In genomic region chr17:32461853-32462617, GRCh38 we compare ENCODE assay signal across 8 cellular contexts. TPM values are rescaled to one million over a fixed set of nuclear protein-coding genes. Genes with fewer than 3 reads are reported as not detected.
DNase-seq lines count a peak whose midpoint lies in the region; ATAC-seq and TF ChIP-seq lines count a peak whose summit lies in the region.

No MANE protein-coding gene starts in this region.

- no peak overlapping the region for H3K4me3 ChIP-seq in PC-3 (ENCODE audit: low read length)

- ATAC-seq in PC-3 (peak; percentile 45), foreskin keratinocyte (peak; percentile 89), HG03108 (IDR thresholded peaks at IDR 0.05; ENCODE audit: unreplicated experiment) (no peak)

- H3K36me3 ChIP-seq in PC-3 (ENCODE audit: low read depth, low read length) = peaks cover 49% of the 10 kb centered on the region

- peak; percentile 62 for TF ChIP-seq CTCF in PC-3 (conservative IDR thresholded peaks at IDR 0.05; ENCODE audit: low read depth, low read length)
- peak; percentile 76 for TF ChIP-seq CTCF in foreskin keratinocyte (conservative IDR thresholded peaks at IDR 0.05)
- peak; percentile 67 for TF ChIP-seq CTCF in progenitor cell of endocrine pancreas (IDR thresholded peaks at IDR 0.05; ENCODE audit: unreplicated experiment)

- no peaks in the 10 kb centered on the region for H3K9me3 Mint-ChIP-seq in activated T-helper 1 cell treated with anti-CD3 and anti-CD28 coated beads, Interleukin-12 subunit alpha, Interleukin-12 subunit beta, Interleukin-2, Interleukin-4 antibody, amounts not matched to agents 30 ng/mL and 10 ng/mL and 1 ng/mL, durations not matched to agents 14 hours and 24 hours and 36 hours
- no peaks in the 10 kb centered on the region for H3K9me3 Mint-ChIP-seq in progenitor cell of endocrine pancreas (ENCODE audit: low read depth)

- no peak overlapping the region for H3K4me3 Mint-ChIP-seq in activated T-helper 1 cell treated with anti-CD3 and anti-CD28 coated beads, Interleukin-12 subunit alpha, Interleukin-12 subunit beta, Interleukin-2, Interleukin-4 antibody, amounts not matched to agents 30 ng/mL and 10 ng/mL and 1 ng/mL, durations not matched to agents 14 hours and 24 hours and 36 hours
- H3K4me3 Mint-ChIP-seq in progenitor cell of endocrine pancreas (ENCODE audit: low read depth) = no peak overlapping the region

- H3K27ac ChIP-seq in PC-3 (ENCODE audit: low read length) (no peak overlapping the region), foreskin keratinocyte (no peak overlapping the region)

- H2AFZ ChIP-seq in PC-3 (ENCODE audit: low read length) = no peak overlapping the region

- intact Hi-C loops in PC-3 (cut with micrococcal nuclease) = loop anchor here (10.0 kb wide), 1 partner anchor 1293 kb away; no protein-coding TSS in a partner anchor
- intact Hi-C loops in activated T-helper 1 cell treated with anti-CD3 and anti-CD28 coated beads, Interleukin-12 subunit alpha, Interleukin-12 subunit beta, Interleukin-2, Interleukin-4 antibody, amounts not matched to agents 30 ng/mL and 10 ng/mL and 1 ng/mL, durations not matched to agents 14 hours and 24 hours and 36 hours (cut with micrococcal nuclease) = loop anchor here (1.0 to 2.0 kb wide), 4 partner anchors 18 to 293 kb away; partner anchors contain the start of gene PSMD11

- no peaks in the 10 kb centered on the region for H3K9me3 ChIP-seq in PC-3 (ENCODE audit: low read length)

- no peak overlapping the region for H3K4me2 ChIP-seq in PC-3 (ENCODE audit: low read length)

- H3K9ac ChIP-seq in PC-3 (ENCODE audit: low read length) = no peak overlapping the region

- H3F3A ChIP-seq in PC-3 (ENCODE audit: low read length, unreplicated experiment) = no peaks in the 10 kb centered on the region

- H3K79me2 ChIP-seq in PC-3 (ENCODE audit: low read length) = peaks cover 70% of the 10 kb centered on the region

- H3K36me3 Mint-ChIP-seq in activated T-helper 1 cell treated with anti-CD3 and anti-CD28 coated beads, Interleukin-12 subunit alpha, Interleukin-12 subunit beta, Interleukin-2, Interleukin-4 antibody, amounts not matched to agents 30 ng/mL and 10 ng/mL and 1 ng/mL, durations not matched to agents 14 hours and 24 hours and 36 hours (ENCODE audit: low read depth) = peaks cover 54% of the 10 kb centered on the region
- H3K36me3 Mint-ChIP-seq in progenitor cell of endocrine pancreas (ENCODE audit: insufficient read depth) = peaks cover 28% of the 10 kb centered on the region

- H3K27me3 ChIP-seq in PC-3 (ENCODE audit: low read length) (no peaks in the 10 kb centered on the region), foreskin keratinocyte (no peaks in the 10 kb centered on the region)

- H3K27ac Mint-ChIP-seq in activated T-helper 1 cell treated with anti-CD3 and anti-CD28 coated beads, Interleukin-12 subunit alpha, Interleukin-12 subunit beta, Interleukin-2, Interleukin-4 antibody, amounts not matched to agents 30 ng/mL and 10 ng/mL and 1 ng/mL, durations not matched to agents 14 hours and 24 hours and 36 hours = no peak overlapping the region
- H3K27ac Mint-ChIP-seq in progenitor cell of endocrine pancreas = no peak overlapping the region

- BruUV-seq in PC-3 (replicated peaks; lab: Mats Ljungman, UMichigan) = no TSS peak

- peaks cover 19% of the 10 kb centered on the region for H4K20me1 ChIP-seq in PC-3 (ENCODE audit: low read length)

- no peaks in the 10 kb centered on the region for H3K9me2 ChIP-seq in PC-3 (replicated peaks; ENCODE audit: low read length)

- CTCF ChIA-PET in PC-3 (lab: Charles Lee) = interaction anchor here (0.6 kb wide), 3 partner anchors 13 to 174 kb away, joined by 3 read pairs; no protein-coding TSS in a partner anchor

- H3K4me1 Mint-ChIP-seq in activated T-helper 1 cell treated with anti-CD3 and anti-CD28 coated beads, Interleukin-12 subunit alpha, Interleukin-12 subunit beta, Interleukin-2, Interleukin-4 antibody, amounts not matched to agents 30 ng/mL and 10 ng/mL and 1 ng/mL, durations not matched to agents 14 hours and 24 hours and 36 hours (ENCODE audit: low read depth) = peaks cover 27% of the 10 kb centered on the region
- no peaks in the 10 kb centered on the region for H3K4me1 Mint-ChIP-seq in progenitor cell of endocrine pancreas (ENCODE audit: low read depth)

- POLR2A ChIA-PET in PC-3 (lab: Charles Lee; ENCODE audit: unreplicated experiment) = no interaction called here

- H3K4me1 ChIP-seq in PC-3 (ENCODE audit: insufficient read depth, low read length) (no peaks in the 10 kb centered on the region), foreskin keratinocyte (peaks cover 4% of the 10 kb centered on the region)

- no peaks in the 10 kb centered on the region for H3K27me3 Mint-ChIP-seq in activated T-helper 1 cell treated with anti-CD3 and anti-CD28 coated beads, Interleukin-12 subunit alpha, Interleukin-12 subunit beta, Interleukin-2, Interleukin-4 antibody, amounts not matched to agents 30 ng/mL and 10 ng/mL and 1 ng/mL, durations not matched to agents 14 hours and 24 hours and 36 hours (ENCODE audit: insufficient read depth)
- no peaks in the 10 kb centered on the region for H3K27me3 Mint-ChIP-seq in progenitor cell of endocrine pancreas

- DNase-seq in CD1c-positive myeloid dendritic cell (ENCODE audit: extremely low spot score) (peak; percentile 71), HT1080 (ENCODE audit: low read depth) (peak; percentile 60), PC-3 (peak; percentile 62), foreskin keratinocyte (peak; percentile 29 to 68), progenitor cell of endocrine pancreas (ENCODE audit: low spot score, unreplicated experiment) (peak; percentile 28), T1000 (lab: John Stamatoyannopoulos, UW) (no peak)
- peak; percentile 45 for DNase-seq in activated T-helper 1 cell treated with anti-CD3 and anti-CD28 coated beads, Interleukin-12 subunit alpha, Interleukin-12 subunit beta, Interleukin-2, Interleukin-4 antibody, amounts not matched to agents 30 ng/mL and 10 ng/mL and 1 ng/mL, durations not matched to agents 14 hours and 24 hours and 36 hours (ENCODE audit: low spot score)

RNA-seq across cellular contexts. Expression of gene PSMD11, which starts 17.7 kb away (rescaled TPM):
- total RNA-seq in HT1080 (2014; rRNA removed; shearing (Covaris generic)) = 117 and 157 TPM in 2 replicates
- 106 and 118 TPM in 2 replicates for polyA plus RNA-seq in HT1080 (2015; cell fraction: cytosol; rRNA removed)
- 137 and 142 TPM in 2 replicates for polyA plus RNA-seq in HT1080 (2015; cell fraction: nucleus; rRNA removed)
- total RNA-seq in PC-3 (2014; rRNA removed) = 160 and 163 TPM in 2 replicates
- total RNA-seq in activated T-helper 1 cell treated with anti-CD3 and anti-CD28 coated beads, Interleukin-12 subunit alpha, Interleukin-12 subunit beta, Interleukin-2, Interleukin-4 antibody, amounts not matched to agents 30 ng/mL and 10 ng/mL and 1 ng/mL, durations not matched to agents 14 hours and 24 hours and 36 hours = 190 and 198 TPM in 2 replicates
- total RNA-seq in foreskin keratinocyte = 100 and 119 TPM in 2 replicates
- 78.0 and 99.3 TPM in 2 replicates for polyA plus RNA-seq in foreskin keratinocyte
- total RNA-seq in progenitor cell of endocrine pancreas = 110 and 113 TPM in 2 replicates

RNA-seq across cellular contexts. Expression of gene CDK5R1, which starts 24.8 kb away (rescaled TPM):
- 2.8 and 3.5 TPM in 2 replicates for total RNA-seq in HT1080 (2014; rRNA removed; shearing (Covaris generic))
- 2.0 and 2.4 TPM in 2 replicates for polyA plus RNA-seq in HT1080 (2015; cell fraction: cytosol; rRNA removed)
- polyA plus RNA-seq in HT1080 (2015; cell fraction: nucleus; rRNA removed) = 2.8 and 3.2 TPM in 2 replicates
- total RNA-seq in PC-3 (2014; rRNA removed) (1.7 and 3.0 TPM in 2 replicates), foreskin keratinocyte (9.5 and 11.8 TPM in 2 replicates), progenitor cell of endocrine pancreas (6.1 and 6.2 TPM in 2 replicates)
- 6.1 and 7.1 TPM in 2 replicates for total RNA-seq in activated T-helper 1 cell treated with anti-CD3 and anti-CD28 coated beads, Interleukin-12 subunit alpha, Interleukin-12 subunit beta, Interleukin-2, Interleukin-4 antibody, amounts not matched to agents 30 ng/mL and 10 ng/mL and 1 ng/mL, durations not matched to agents 14 hours and 24 hours and 36 hours
- 4.5 and 4.9 TPM in 2 replicates for polyA plus RNA-seq in foreskin keratinocyte
